ENCODE assay signal across 9 cellular contexts in genomic region chr1:228989992-228990827, GRCh38.
DNase-seq lines count a peak whose midpoint lies in the region; ATAC-seq, FAIRE-seq and TF ChIP-seq lines count a peak whose summit lies in the region.
"Had no signal": no experiment of that assay in that cellular context is flagged by ENCODE, and none has a peak within 500 bp of the region (broad histone marks: within the 10 kb centered on the region; RNA-seq: fewer than 3 reads in every experiment).

No MANE protein-coding gene starts in this region.

- H4K20me1 ChIP-seq in hepatocyte (ENCODE audit: insufficient read depth, poor library complexity, severe bottlenecking): no peaks in the 10 kb centered on the region

- in situ Hi-C loops in KBM-7 (cut with MboI; ENCODE audit: low pct_unique_long_range_greater_than_20kb, low sequenced_read_pairs): no loop called here

- H3K4me3 ChIP-seq in SJCRH30 (no peak overlapping the region), hepatocyte (no peak overlapping the region), small intestine (ENCODE audit: low read depth in 1 of 2, low read length in 2 of 2) (no peak overlapping the region)

- H3K79me2 ChIP-seq in hepatocyte: no peaks in the 10 kb centered on the region

- no peak for FAIRE-seq in small intestine (lab: Jason Lieb, UNC)

- no peak for TF ChIP-seq CTCF in hepatocyte (IDR thresholded peaks at IDR 0.05; ENCODE audit: poor library complexity)

- H3K9me2 ChIP-seq in hepatocyte (replicated peaks; ENCODE audit: insufficient read depth): no peaks in the 10 kb centered on the region

- H3K27ac ChIP-seq in SJCRH30 (no peak overlapping the region), hepatocyte (peak overlapping the region; percentile 58), small intestine (ENCODE audit: low read depth in 1 of 2, low read length in 1 of 2) (peak overlapping the region in 1 of 2 donors; percentile 89)

- H3K9me3 ChIP-seq in SJCRH30 (replicated peaks) (peaks cover 3% of the 10 kb centered on the region; the same call in 1 of the 2 replicates), hepatocyte (ENCODE audit: low read depth) (no peaks in the 10 kb centered on the region), small intestine (ENCODE audit: control insufficient read depth, low read depth) (no peaks in the 10 kb centered on the region)

- ATAC-seq in HG02870 (IDR thresholded peaks at IDR 0.05; ENCODE audit: unreplicated experiment) (no peak), GM19351 (IDR thresholded peaks at IDR 0.05; ENCODE audit: unreplicated experiment) (no peak), GM18511 (IDR thresholded peaks at IDR 0.05; ENCODE audit: unreplicated experiment) (no peak)

- H3K4me1 ChIP-seq in SJCRH30 (peaks cover 13% of the 10 kb centered on the region; the same call in 1 of the 2 replicates), hepatocyte (ENCODE audit: insufficient read depth) (no peaks in the 10 kb centered on the region), small intestine (ENCODE audit: control insufficient read depth in 2 of 2, insufficient read depth in 1 of 2, low read depth in 1 of 2, low read length in 1 of 2) (no peaks in the 10 kb centered on the region)

- DNase-seq in KBM-7 (peak; percentile 90), SJCRH30 (peak; percentile 52 to 68), hepatocyte (ENCODE audit: low spot score) (peak; percentile 26), small intestine (peak; percentile 5)
- DNase-seq in activated naive CD4-positive, alpha-beta T cell treated with Interleukin-2 at 50 U/mL for 16 hours: no peak
- DNase-seq: activated CD4-positive, alpha-beta T cell treated with anti-CD3 and anti-CD28 coated beads, Interleukin-2, amount 50 U/mL, for 4 hours had no signal

- no peak overlapping the region for H3K4me2 ChIP-seq in hepatocyte

- no peaks in the 10 kb centered on the region for H3K27me3 ChIP-seq in SJCRH30
- H3K27me3 ChIP-seq in hepatocyte: no peaks in the 10 kb centered on the region
- no peaks in the 10 kb centered on the region for H3K27me3 ChIP-seq in small intestine (ENCODE audit: control insufficient read depth in 2 of 2, insufficient read depth in 2 of 2, low read length in 2 of 2)

- H3K36me3 ChIP-seq in SJCRH30: no peaks in the 10 kb centered on the region
- H3K36me3 ChIP-seq in hepatocyte (replicated peaks; ENCODE audit: insufficient read depth, low read depth): no peaks in the 10 kb centered on the region
- no peaks in the 10 kb centered on the region for H3K36me3 ChIP-seq in small intestine (ENCODE audit: control insufficient read depth in 2 of 2, insufficient read depth in 2 of 2, low read length in 2 of 2)

- WGBS in hepatocyte (ENCODE audit: low lambda C conversion rate, missing lambda C conversion rate): 69% methylated on average over 12 of the region's 12 CpGs
- 62 to 75% (median 75%) methylated on average over 12 of the region's 12 CpGs for WGBS in small intestine, 3 donors

- no peak overlapping the region for H2AFZ ChIP-seq in hepatocyte
